In genomic region chr3:122789585-122790273, GRCh38 we compare ENCODE assay signal across 24 cellular contexts. TPM values are rescaled to one million over a fixed set of nuclear protein-coding genes. Genes with fewer than 3 reads are reported as not detected.
DNase-seq lines count a peak whose midpoint lies in the region; ATAC-seq and TF ChIP-seq lines count a peak whose summit lies in the region.
"Had no signal": no experiment of that assay in that cellular context is flagged by ENCODE, and none has a peak within 500 bp of the region (broad histone marks: within the 10 kb centered on the region; RNA-seq: fewer than 3 reads in every experiment).

No MANE protein-coding gene starts in this region.

- peak overlapping the region; percentile 56 for H3K9ac ChIP-seq in mammary epithelial cell (ENCODE audit: insufficient read depth, low read length)

- H3K9me3 Mint-ChIP-seq in MCF 10A (ENCODE audit: unreplicated experiment): no peaks in the 10 kb centered on the region
- H3K9me3 Mint-ChIP-seq: activated B cell treated with CpG ODN at 0.5 μM for 24 hours; activated CD4-positive, alpha-beta T cell treated with anti-CD3 and anti-CD28 coated beads, Interleukin-2, amount 10 ng/mL, durations not matched to agents 7 days and 5 days; activated naive CD8-positive, alpha-beta T cell treated with anti-CD3 and anti-CD28 coated beads, Interleukin-2, amount 10 ng/mL, durations not matched to agents 7 days and 5 days; nephron; stimulated activated naive B cell treated with anti-CD40 and anti-IgM and Interleukin-4, amounts not matched to agents 10 μg/mL and 1 μg/mL and 100 μg/mL, for 72 hours had no signal

- ATAC-seq in GM19452 (IDR thresholded peaks at IDR 0.05; ENCODE audit: unreplicated experiment): no peak
- ATAC-seq in GM18861 (IDR thresholded peaks at IDR 0.05; ENCODE audit: unreplicated experiment): no peak
- ATAC-seq: stimulated activated naive B cell treated with anti-CD40 and anti-IgM and Interleukin-4, amounts not matched to agents 10 μg/mL and 1 μg/mL and 100 μg/mL, for 72 hours had no signal

- BruUV-seq in MCF 10A (replicated peaks; lab: Mats Ljungman, UMichigan) (no TSS peak), mammary epithelial cell (replicated peaks; lab: Mats Ljungman, UMichigan) (no TSS peak)

- H3K27me3 Mint-ChIP-seq in MCF 10A (ENCODE audit: insufficient read depth, unreplicated experiment): no peaks in the 10 kb centered on the region
- H3K27me3 Mint-ChIP-seq: activated B cell treated with CpG ODN at 0.5 μM for 24 hours; activated CD4-positive, alpha-beta T cell treated with anti-CD3 and anti-CD28 coated beads, Interleukin-2, amount 10 ng/mL, durations not matched to agents 7 days and 5 days; activated naive CD8-positive, alpha-beta T cell treated with anti-CD3 and anti-CD28 coated beads, Interleukin-2, amount 10 ng/mL, durations not matched to agents 7 days and 5 days; stimulated activated naive B cell treated with anti-CD40 and anti-IgM and Interleukin-4, amounts not matched to agents 10 μg/mL and 1 μg/mL and 100 μg/mL, for 72 hours had no signal

- no peaks in the 10 kb centered on the region for H3K36me3 Mint-ChIP-seq in MCF 10A (ENCODE audit: insufficient read depth, unreplicated experiment)
- H3K36me3 Mint-ChIP-seq: activated naive CD8-positive, alpha-beta T cell treated with anti-CD3 and anti-CD28 coated beads, Interleukin-2, amount 10 ng/mL, durations not matched to agents 7 days and 5 days had no signal

- no peaks in the 10 kb centered on the region for H3K4me1 ChIP-seq in breast epithelium
- H3K4me1 ChIP-seq in mammary epithelial cell (ENCODE audit: insufficient read depth, low read length): peaks cover 69% of the 10 kb centered on the region
- H3K4me1 ChIP-seq: ascending aorta had no signal

- H3K4me3 Mint-ChIP-seq in MCF 10A (ENCODE audit: unreplicated experiment): no peak overlapping the region
- H3K4me3 Mint-ChIP-seq: activated B cell treated with CpG ODN at 0.5 μM for 24 hours; activated CD4-positive, alpha-beta T cell treated with anti-CD3 and anti-CD28 coated beads, Interleukin-2, amount 10 ng/mL, durations not matched to agents 7 days and 5 days; activated naive CD8-positive, alpha-beta T cell treated with anti-CD3 and anti-CD28 coated beads, Interleukin-2, amount 10 ng/mL, durations not matched to agents 7 days and 5 days; nephron; stimulated activated naive B cell treated with anti-CD40 and anti-IgM and Interleukin-4, amounts not matched to agents 10 μg/mL and 1 μg/mL and 100 μg/mL, for 72 hours had no signal

- DNase-seq in MCF 10A (ENCODE audit: unreplicated experiment) (peak; percentile 61), breast epithelium (ENCODE audit: low spot score in 2 of 2) (no peak), mammary epithelial cell (peak; percentile 66), kidney tubule cell (ENCODE audit: low spot score) (peak; percentile 46), NCI-H2227 (lab: John Stamatoyannopoulos, UW; ENCODE audit: unreplicated experiment) (no peak)
- no peak for DNase-seq in stimulated activated naive CD4-positive, alpha-beta T cell treated with Interleukin-2 at 50 U/mL for 16 hours (lab: John Stamatoyannopoulos, UW)
- DNase-seq: activated B cell treated with CpG ODN at 0.5 μM for 24 hours; activated CD4-positive, alpha-beta T cell treated with anti-CD3 and anti-CD28 coated beads, Interleukin-2, amount 10 ng/mL, durations not matched to agents 7 days and 5 days; activated effector memory CD4-positive, alpha-beta T cell treated with anti-CD3 and anti-CD28 coated beads, Interleukin-2, amount 50 U/mL, for 16 hours; activated naive CD8-positive, alpha-beta T cell treated with anti-CD3 and anti-CD28 coated beads, Interleukin-2, amount 10 ng/mL, durations not matched to agents 7 days and 5 days; hypothalamus; Kasumi-1; NCI-H1048; NCI-H1694; ovary; retina; RPMI8226; stimulated activated naive B cell treated with anti-CD40 and anti-IgM and Interleukin-4, amounts not matched to agents 10 μg/mL and 1 μg/mL and 100 μg/mL, for 72 hours; T-helper 1 cell had no signal

- no peaks in the 10 kb centered on the region for H3K27me3 ChIP-seq in breast epithelium
- H3K27me3 ChIP-seq in mammary epithelial cell (ENCODE audit: insufficient read depth, low read length): no peaks in the 10 kb centered on the region
- H3K27me3 ChIP-seq: ascending aorta, ovary had no signal

- peaks cover 10% of the 10 kb centered on the region for H3K4me1 Mint-ChIP-seq in MCF 10A (ENCODE audit: insufficient read depth, unreplicated experiment)

- in situ Hi-C loops in mammary epithelial cell (cut with MboI; ENCODE audit: low sequenced_read_pairs in 2 of 2): loop anchor here in 1 of 2 donors (5.0 kb wide), 1 partner anchor 143 kb away; no protein-coding TSS in a partner anchor

- H3K4me2 ChIP-seq in mammary epithelial cell (ENCODE audit: insufficient read depth, low read depth, low read length): peak overlapping the region; percentile 79

- H3K27ac ChIP-seq in breast epithelium (no peak overlapping the region), mammary epithelial cell (ENCODE audit: insufficient read depth, low read depth, low read length) (peak overlapping the region; percentile 83)
- H3K27ac ChIP-seq: ascending aorta, coronary artery, ovary had no signal

- POLR2A ChIA-PET in MCF 10A (lab: Yijun Ruan, JAX): interaction anchor here (0.6 to 3.4 kb wide), 9 partner anchors 11 to 412 kb away, joined by 3 to 16 read pairs (median 4); partner anchors contain the start of genes SEC22A and WDR5B

- H2AFZ ChIP-seq in mammary epithelial cell (ENCODE audit: low read depth, low read length): peak overlapping the region; percentile 85

- TF ChIP-seq CTCF in MCF 10A (IDR thresholded peaks at IDR 0.05; ENCODE audit: unreplicated experiment) (no peak), breast epithelium (IDR thresholded peaks at IDR 0.05) (no peak), mammary epithelial cell (conservative IDR thresholded peaks at IDR 0.05 in 1 of 2, IDR thresholded peaks at IDR 0.05 in 1 of 2; ENCODE audit: extremely low read depth in 1 of 2, insufficient read depth in 1 of 2, low read depth in 1 of 2, low read length in 2 of 2) (no peak)

- H3K4me3 ChIP-seq in breast epithelium (no peak overlapping the region), mammary epithelial cell (replicated peaks in 1 of 3; ENCODE audit: insufficient read depth in 1 of 3, low read depth in 2 of 3, low read length in 3 of 3) (peak overlapping the region; percentile 17 to 38 (median 36))
- H3K4me3 ChIP-seq: ascending aorta, coronary artery, ovary had no signal

- dilution Hi-C loops in mammary epithelial cell (cut with HindIII; ENCODE audit: low sequenced_read_pairs): loop anchor here (5.0 kb wide), 1 partner anchor 72 kb away; no protein-coding TSS in a partner anchor

- WGBS in mammary epithelial cell (ENCODE audit: low coverage, missing lambda C conversion rate): 12% methylated on average over 11 of the region's 11 CpGs

- TF ChIP-seq POLR2A in breast epithelium (IDR thresholded peaks at IDR 0.05): no peak

- H3K9me3 ChIP-seq in breast epithelium (no peaks in the 10 kb centered on the region), mammary epithelial cell (replicated peaks; ENCODE audit: insufficient read depth, low read length) (no peaks in the 10 kb centered on the region)
- H3K9me3 ChIP-seq: ascending aorta, ovary had no signal

- no peak overlapping the region for H3K27ac Mint-ChIP-seq in MCF 10A (ENCODE audit: low read depth, unreplicated experiment)
- H3K27ac Mint-ChIP-seq: activated B cell treated with CpG ODN at 0.5 μM for 24 hours; activated CD4-positive, alpha-beta T cell treated with anti-CD3 and anti-CD28 coated beads, Interleukin-2, amount 10 ng/mL, durations not matched to agents 7 days and 5 days; activated naive CD8-positive, alpha-beta T cell treated with anti-CD3 and anti-CD28 coated beads, Interleukin-2, amount 10 ng/mL, durations not matched to agents 7 days and 5 days; nephron; stimulated activated naive B cell treated with anti-CD40 and anti-IgM and Interleukin-4, amounts not matched to agents 10 μg/mL and 1 μg/mL and 100 μg/mL, for 72 hours had no signal

- H3K36me3 ChIP-seq in breast epithelium (no peaks in the 10 kb centered on the region), mammary epithelial cell (ENCODE audit: insufficient read depth, low read length) (no peaks in the 10 kb centered on the region)
- H3K36me3 ChIP-seq: ascending aorta, ovary had no signal

- CTCF ChIA-PET in MCF 10A (lab: Yijun Ruan, JAX) (interaction anchor here (0.6 to 1.7 kb wide), 6 partner anchors 25 to 771 kb away, joined by 3 to 9 read pairs (median 3); no protein-coding TSS in a partner anchor), mammary epithelial cell (lab: Charles Lee; ENCODE audit: low non-redundant PET) (interaction anchor here (0.5 kb wide), 1 partner anchor 153 kb away, joined by 3 read pairs; no protein-coding TSS in a partner anchor)

- intact Hi-C loops in MCF 10A (cut with micrococcal nuclease): loop anchor here (5.0 kb wide), 2 partner anchors 107 to 227 kb away; partner anchors contain the start of genes DTX3L, PARP14 and PARP9
- intact Hi-C loops in breast epithelium (cut with DNase I; ENCODE audit: low total_unique reads): no loop called here
- intact Hi-C loops in mammary epithelial cell (cut with micrococcal nuclease): loop anchor here (5.0 kb wide), 1 partner anchor 143 kb away; no protein-coding TSS in a partner anchor

- peaks cover 51% of the 10 kb centered on the region for H3K79me2 ChIP-seq in mammary epithelial cell (ENCODE audit: insufficient read depth, low read length)

- no peaks in the 10 kb centered on the region for H4K20me1 ChIP-seq in mammary epithelial cell (ENCODE audit: insufficient read depth, low read length)

RNA-seq across cellular contexts. Expression of gene HSPBAP1, which starts 3.9 kb away (rescaled TPM):
- total RNA-seq in MCF 10A (2022) (11.3 and 15.2 TPM in 2 replicates), breast epithelium (10 to 100 TPM; 11.7 to 18.6 (median 15.7) TPM), mammary epithelial cell (1 to 10 TPM; 9.2 to 9.6 TPM)
- polyA plus RNA-seq in mammary epithelial cell: 5.5 TPM
- 20.0 TPM for polyA minus RNA-seq in mammary epithelial cell

RNA-seq across cellular contexts. Expression of gene SLC49A4, which starts 5.1 kb away (rescaled TPM):
- total RNA-seq in MCF 10A (2022) (10.4 and 11.4 TPM in 2 replicates), breast epithelium (10 to 100 TPM; 14.1 to 17.7 (median 17.6) TPM), mammary epithelial cell (10 to 100 TPM; 21.9 to 68.3 TPM)
- polyA plus RNA-seq in mammary epithelial cell: 13.9 TPM
- polyA minus RNA-seq in mammary epithelial cell: 42.8 TPM

Comparison
In these comparisons a context has a peak if more than half of its experiments do, and no peak if none do; other contexts are left out.
1. DNase-seq: peak in MCF 10A (single experiment), mammary epithelial cell (single experiment) and kidney tubule cell (single experiment); none in breast epithelium (0 of 2), NCI-H2227 (single experiment) and stimulated activated naive CD4-positive, alpha-beta T cell treated with Interleukin-2 at 50 U/mL for 16 hours (single experiment).
2. H3K4me3 ChIP-seq: peak in mammary epithelial cell (3 of 3); none in breast epithelium (0 of 3).